In genomic region chr6:71011861-71012260, GRCh38 we compare ENCODE assay signal across 1 cellular context.
TF ChIP-seq lines count a peak whose summit lies in the region.

No MANE protein-coding gene starts in this region.

TF ChIP-seq in H1, 55 proteins besides CTCF, POLR2A, EP300 and RAD21:
- no peak for TF ChIP-seq CHD7 (IDR thresholded peaks at IDR 0.05; ENCODE audit: insufficient replicate concordance, low read length)
- TF ChIP-seq TAF7 (optimal IDR thresholded peaks at IDR 0.05; ENCODE audit: borderline replicate concordance, low read depth, low read length): no peak
- no peak for TF ChIP-seq YY1 (IDR thresholded peaks at IDR 0.05; ENCODE audit: low read depth, low read length)
- TF ChIP-seq RNF2 (IDR thresholded peaks at IDR 0.05; ENCODE audit: borderline replicate concordance, low read depth, low read length, missing control alignments, poor library complexity, severe bottlenecking): no peak
- no peak for TF ChIP-seq ZNF274 (IDR thresholded peaks at IDR 0.05; ENCODE audit: borderline replicate concordance, extremely low read depth, low read length)
- TF ChIP-seq NRF1 (IDR thresholded peaks at IDR 0.05; ENCODE audit: low read depth, low read length): no peak
- TF ChIP-seq CBX5 (IDR thresholded peaks at IDR 0.05; ENCODE audit: low read depth, low read length): no peak
- no peak for TF ChIP-seq CREB1 (IDR thresholded peaks at IDR 0.05)
- TF ChIP-seq GABPA (IDR thresholded peaks at IDR 0.05; ENCODE audit: borderline replicate concordance, insufficient read depth, low read length): no peak
- TF ChIP-seq SP2 (IDR thresholded peaks at IDR 0.05; ENCODE audit: low read length): no peak
- TF ChIP-seq EGR1 (IDR thresholded peaks at IDR 0.05; ENCODE audit: borderline replicate concordance, low read depth, low read length): no peak
- TF ChIP-seq TEAD4 (IDR thresholded peaks at IDR 0.05; ENCODE audit: low read depth, low read length): no peak
- no peak for TF ChIP-seq BRCA1 (IDR thresholded peaks at IDR 0.05; ENCODE audit: low read depth, low read length)
- no peak for TF ChIP-seq ASH2L (IDR thresholded peaks at IDR 0.05; ENCODE audit: low read length)
- TF ChIP-seq GTF2F1 (IDR thresholded peaks at IDR 0.05; ENCODE audit: borderline replicate concordance, low read depth, low read length): no peak
TF ChIP-seq in H1: peak in this region for 0.
